Comparison of ENCODE assay signal across 8 cellular contexts in the genomic region with DNA sequence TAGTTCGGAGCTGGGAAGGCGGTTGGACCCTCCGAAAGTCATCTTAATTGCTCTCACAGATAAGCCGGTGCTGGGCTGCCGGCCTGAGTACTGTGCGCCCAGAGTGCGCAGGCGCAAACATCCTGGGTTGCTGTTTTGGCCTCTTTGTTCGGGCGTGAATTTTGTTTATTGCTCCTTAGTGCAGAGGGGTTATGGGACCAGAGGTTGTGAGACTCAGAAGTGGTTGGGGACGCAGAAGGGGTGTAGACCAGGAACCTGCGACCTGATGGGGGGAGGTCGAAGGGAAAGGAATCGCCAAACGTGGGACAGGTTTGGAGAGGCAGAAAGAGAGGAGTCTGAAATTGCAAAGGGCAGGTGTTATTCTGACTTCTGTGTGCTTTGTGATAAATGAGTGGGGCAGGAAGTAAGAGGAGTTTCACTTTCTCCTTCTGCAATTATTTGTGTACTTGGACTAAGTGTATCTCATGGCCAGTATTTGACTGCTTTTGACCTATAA. TPM values are rescaled to one million over a fixed set of nuclear protein-coding genes. Genes with fewer than 3 reads are reported as not detected.
A peak's percentile ranks its signal among the peaks of the same experiment; 100 is the strongest.
DNase-seq lines count a peak whose midpoint lies in the region; ATAC-seq and TF ChIP-seq lines count a peak whose summit lies in the region.

No MANE protein-coding gene starts in this region.

- H3K4me3 Mint-ChIP-seq in MCF 10A (ENCODE audit: unreplicated experiment), result peak overlapping the region; percentile 98

- H3K9me2 ChIP-seq in Karpas-422 (replicated peaks; ENCODE audit: insufficient read depth, low read length), result no peaks in the 10 kb centered on the region

- peak overlapping the region; percentile 87 for H3K9ac ChIP-seq in Karpas-422 (ENCODE audit: low read length)

- H3K36me3 ChIP-seq in Karpas-422 (ENCODE audit: insufficient read depth, low read length), result peaks cover 9% of the 10 kb centered on the region; the same call in 1 of the 2 replicates

- H3K4me2 ChIP-seq in Karpas-422 (ENCODE audit: low read depth, low read length, poor library complexity, severe bottlenecking), result peak overlapping the region; percentile 88

- no peak for TF ChIP-seq CTCF in MCF 10A (IDR thresholded peaks at IDR 0.05; ENCODE audit: unreplicated experiment)

- peaks cover 8% of the 10 kb centered on the region for H3K9me3 Mint-ChIP-seq in MCF 10A (ENCODE audit: unreplicated experiment)

- BruUV-seq in MCF 10A (replicated peaks; lab: Mats Ljungman, UMichigan), result TSS peak; percentile 93

- peak overlapping the region; percentile 89 for H3K27ac ChIP-seq in Karpas-422 (ENCODE audit: low read length)

- intact Hi-C loops in MCF 10A (cut with micrococcal nuclease), result loop anchor here (2.0 to 5.0 kb wide), 2 partner anchors 39 to 113 kb away; a partner anchor contains a TSS

- no peaks in the 10 kb centered on the region for H3K36me3 Mint-ChIP-seq in MCF 10A (ENCODE audit: insufficient read depth, unreplicated experiment)

- no peaks in the 10 kb centered on the region for H3K27me3 ChIP-seq in Karpas-422 (ENCODE audit: low read length)

- H3K9me3 ChIP-seq in Karpas-422 (ENCODE audit: low read length), result peaks cover 5% of the 10 kb centered on the region; the same call in 1 of the 2 replicates

- POLR2A ChIA-PET in MCF 10A (lab: Yijun Ruan, JAX), result interaction anchor here (0.6 to 3.7 kb wide), 23 partner anchors 11 to 1597 kb away, joined by 3 to 50 read pairs (median 4); a partner anchor contains a TSS

- H3K27ac Mint-ChIP-seq in MCF 10A (ENCODE audit: low read depth, unreplicated experiment), result peak overlapping the region; percentile 99

- peaks cover 6% of the 10 kb centered on the region for H3K4me1 Mint-ChIP-seq in MCF 10A (ENCODE audit: insufficient read depth, unreplicated experiment)

- peaks cover 9% of the 10 kb centered on the region for H3K4me1 ChIP-seq in Karpas-422 (ENCODE audit: low read length)

- CTCF ChIA-PET in MCF 10A (lab: Yijun Ruan, JAX), result interaction anchor here (0.6 to 1.3 kb wide), 3 partner anchors 11 to 111 kb away, joined by 3 to 5 read pairs (median 3); a partner anchor contains a TSS

- DNase-seq in ELF-1 (ENCODE audit: low read depth, low spot score), result peak; percentile 99
- DNase-seq in Karpas-422, result peak; percentile 96
- peak; percentile 97 for DNase-seq in SW480 (ENCODE audit: low spot score)
- DNase-seq in MCF 10A (ENCODE audit: unreplicated experiment), result no peak
- peak; percentile 97 for DNase-seq in islet precursor cell
- DNase-seq in stimulated activated CD4-positive, alpha-beta T cell treated with anti-CD3 and anti-CD28 coated beads, Interleukin-1b, Interleukin-23, amount 100 ng/mL, for 1 hour (ENCODE audit: low read depth in 2 of 2), result peak; percentile 25 to 41
- DNase-seq in cortex of kidney (lab: John Stamatoyannopoulos, UW), result no peak

- peak overlapping the region; percentile 96 for H3K4me3 ChIP-seq in Karpas-422 (ENCODE audit: low read length)

- peak overlapping the region; percentile 76 for H2AFZ ChIP-seq in Karpas-422 (ENCODE audit: low read length)

- H4K20me1 ChIP-seq in Karpas-422 (ENCODE audit: insufficient read depth, low read depth, low read length), result no peaks in the 10 kb centered on the region

- no peaks in the 10 kb centered on the region for H3K27me3 Mint-ChIP-seq in MCF 10A (ENCODE audit: insufficient read depth, unreplicated experiment)

- peak; percentile 46 for ATAC-seq in GM21576 (IDR thresholded peaks at IDR 0.05; ENCODE audit: unreplicated experiment)

- peaks cover 36% of the 10 kb centered on the region for H3K79me2 ChIP-seq in Karpas-422 (ENCODE audit: low read length)

RNA-seq across cellular contexts. Expression of a gene that starts 0.6 kb away (rescaled TPM):
- total RNA-seq in Karpas-422 (2014; rRNA removed; shearing (Covaris generic); ENCODE audit: low replicate concordance), result 17.3 and 21.4 TPM in 2 replicates
- 3.9 and 6.6 TPM in 2 replicates for total RNA-seq in MCF 10A (2022)

RNA-seq across cellular contexts. Expression of a gene that starts 38.1 kb away (rescaled TPM):
- total RNA-seq in Karpas-422 (2014; rRNA removed; shearing (Covaris generic); ENCODE audit: low replicate concordance), result 9.6 and 31.6 TPM in 2 replicates
- 13.8 and 14.5 TPM in 2 replicates for total RNA-seq in MCF 10A (2022)

Comparison
In these comparisons a context has a peak if more than half of its experiments do, and no peak if none do; other contexts are left out.
1. DNase-seq: peak in ELF-1 (single experiment), Karpas-422 (single experiment), SW480 (single experiment), islet precursor cell (single experiment) and stimulated activated CD4-positive, alpha-beta T cell treated with anti-CD3 and anti-CD28 coated beads, Interleukin-1b, Interleukin-23, amount 100 ng/mL, for 1 hour (2 of 2); none in MCF 10A (single experiment) and cortex of kidney (single experiment).